ENCODE assay signal across 20 cellular contexts in genomic region chr2:174841931-174842330, GRCh38.
"Had no signal": no experiment of that assay in that cellular context is flagged by ENCODE, and none has a peak within 500 bp of the region (broad histone marks: within the 10 kb centered on the region; RNA-seq: fewer than 3 reads in every experiment).

No MANE protein-coding gene starts in this region.

- H3K4me3 Mint-ChIP-seq: activated naive CD8-positive, alpha-beta T cell; activated T-helper 1 cell treated with anti-CD3 and anti-CD28 coated beads, Interleukin-12 subunit alpha, Interleukin-12 subunit beta, Interleukin-2, Interleukin-4 antibody, amounts not matched to agents 30 ng/mL and 10 ng/mL and 1 ng/mL, durations not matched to agents 14 hours and 24 hours and 36 hours; mesothelial cell of epicardium; neural crest cell; stimulated activated naive CD8-positive, alpha-beta T cell treated with anti-CD3 and anti-CD28 coated beads, Interleukin-15, Interleukin-2, amounts not matched to agents 100 ng/mL and 50 ng/mL, for 24 hours had no signal

- H3K4me3 ChIP-seq: cardiac muscle cell, lung, prostate gland, right atrium auricular region, suprapubic skin, transverse colon, uterus had no signal

- H3K27me3 ChIP-seq: cardiac muscle cell, foreskin keratinocyte, right atrium auricular region, suprapubic skin, transverse colon, uterus had no signal

- DNase-seq: activated CD4-positive, alpha-beta T cell treated with anti-CD3 and anti-CD28 coated beads, Interleukin-2, amount 50 U/mL, for 1 hour; activated CD4-positive, CD25-positive, alpha-beta regulatory T cell treated with anti-CD3 and anti-CD28 coated beads, Interleukin-2, amount 50 U/mL, for 72 hours; activated T-cell treated with anti-CD3 and anti-CD28 coated beads for 4 hours; foreskin keratinocyte; head of caudate nucleus; kidney; T-helper 9 cell; transverse colon; uterus had no signal

- H3K27me3 Mint-ChIP-seq: activated naive CD8-positive, alpha-beta T cell had no signal

- H3K4me1 ChIP-seq: prostate gland, transverse colon, uterus had no signal

- H3K27ac Mint-ChIP-seq: activated naive CD8-positive, alpha-beta T cell; activated T-helper 1 cell treated with anti-CD3 and anti-CD28 coated beads, Interleukin-12 subunit alpha, Interleukin-12 subunit beta, Interleukin-2, Interleukin-4 antibody, amounts not matched to agents 30 ng/mL and 10 ng/mL and 1 ng/mL, durations not matched to agents 14 hours and 24 hours and 36 hours; mesothelial cell of epicardium; stimulated activated naive CD8-positive, alpha-beta T cell treated with anti-CD3 and anti-CD28 coated beads, Interleukin-15, Interleukin-2, amounts not matched to agents 100 ng/mL and 50 ng/mL, for 24 hours had no signal

- H3K36me3 ChIP-seq: cardiac muscle cell, prostate gland, right atrium auricular region, suprapubic skin, transverse colon, uterus had no signal

- H3K27ac ChIP-seq: foreskin keratinocyte, prostate gland, right atrium auricular region, suprapubic skin, transverse colon, uterus had no signal

- ATAC-seq: foreskin keratinocyte, left lobe of liver had no signal

- H3K9me3 ChIP-seq: prostate gland, right atrium auricular region, suprapubic skin, transverse colon, uterus had no signal

- H3K9me3 Mint-ChIP-seq: activated T-helper 1 cell treated with anti-CD3 and anti-CD28 coated beads, Interleukin-12 subunit alpha, Interleukin-12 subunit beta, Interleukin-2, Interleukin-4 antibody, amounts not matched to agents 30 ng/mL and 10 ng/mL and 1 ng/mL, durations not matched to agents 14 hours and 24 hours and 36 hours; mesothelial cell of epicardium; neural crest cell; stimulated activated naive CD8-positive, alpha-beta T cell treated with anti-CD3 and anti-CD28 coated beads, Interleukin-15, Interleukin-2, amounts not matched to agents 100 ng/mL and 50 ng/mL, for 24 hours had no signal
